Comparison of ENCODE assay signal across 16 cellular contexts in genomic region chr21:44854664-44855446, GRCh38. TPM values are rescaled to one million over a fixed set of nuclear protein-coding genes. Genes with fewer than 3 reads are reported as not detected.
DNase-seq lines count a peak whose midpoint lies in the region; ATAC-seq and TF ChIP-seq lines count a peak whose summit lies in the region.
"Had no signal": no experiment of that assay in that cellular context is flagged by ENCODE, and none has a peak within 500 bp of the region (broad histone marks: within the 10 kb centered on the region; RNA-seq: fewer than 3 reads in every experiment).

No MANE protein-coding gene starts in this region.

- H3K4me1 Mint-ChIP-seq in T-helper 2 cell treated with Interferon-gamma antibody and Interleukin-4, amounts not matched to agents 5 μg/mL and 100 μg/mL, for 36 hours (ENCODE audit: low read depth) = peaks cover 29% of the 10 kb centered on the region
- H3K4me1 Mint-ChIP-seq in nephron progenitor cell = no peaks in the 10 kb centered on the region

- no peaks in the 10 kb centered on the region for H4K20me1 ChIP-seq in MM.1S (ENCODE audit: insufficient read depth, low read length)

- H3K79me2 ChIP-seq in MM.1S (ENCODE audit: low read length) = peaks cover 11% of the 10 kb centered on the region; the same call in 1 of the 2 replicates

- peak; percentile 59 to 60 for ATAC-seq in activated naive CD4-positive, alpha-beta T cell treated with anti-CD3 and anti-CD28 coated beads, Interleukin-2, amount 50 U/mL, for 72 hours
- ATAC-seq: gastroesophageal sphincter had no signal

- no peaks in the 10 kb centered on the region for H3K27me3 ChIP-seq in MM.1S (replicated peaks; ENCODE audit: insufficient read depth, low read length)
- H3K27me3 ChIP-seq in vagina = no peaks in the 10 kb centered on the region
- H3K27me3 ChIP-seq: brain microvascular endothelial cell, gastroesophageal sphincter, tibial artery had no signal

- H2AFZ ChIP-seq in MM.1S (ENCODE audit: low read length) = no peak overlapping the region

- H3K36me3 Mint-ChIP-seq in T-helper 2 cell treated with Interferon-gamma antibody and Interleukin-4, amounts not matched to agents 5 μg/mL and 100 μg/mL, for 36 hours (ENCODE audit: low read depth) = peaks cover 68% of the 10 kb centered on the region
- peaks cover 11 to 44% of the 10 kb centered on the region in 2 donors for H3K36me3 Mint-ChIP-seq in activated naive CD4-positive, alpha-beta T cell treated with anti-CD3 and anti-CD28 coated beads, Interleukin-2, amount 50 U/mL, for 72 hours
- H3K36me3 Mint-ChIP-seq in nephron progenitor cell (ENCODE audit: low read depth) = peaks cover 71% of the 10 kb centered on the region

- 0 out of 2 replicates have a peak, but pooled peaks cover 5% of the 10 kb centered on the region for H3K36me3 ChIP-seq in MM.1S (replicated peaks; ENCODE audit: insufficient read depth, low read length)
- H3K36me3 ChIP-seq in vagina = peaks cover 0 to 67% of the 10 kb centered on the region in 2 donors

- TF ChIP-seq CTCF in MM.1S (IDR thresholded peaks at IDR 0.05; ENCODE audit: low read length) = no peak
- TF ChIP-seq CTCF in nephron progenitor cell (IDR thresholded peaks at IDR 0.05) = no peak
- TF ChIP-seq CTCF in vagina (IDR thresholded peaks at IDR 0.05) = no peak

- H3K9me2 ChIP-seq in MM.1S (replicated peaks; ENCODE audit: insufficient read depth, low read length) = no peaks in the 10 kb centered on the region

- H3K27ac ChIP-seq in MM.1S (ENCODE audit: low read length) = no peak overlapping the region
- H3K27ac ChIP-seq in vagina = no peak overlapping the region
- H3K27ac ChIP-seq: brain microvascular endothelial cell, gastroesophageal sphincter, tibial artery, VCaP had no signal

- no peaks in the 10 kb centered on the region for H3K27me3 Mint-ChIP-seq in T-helper 2 cell treated with Interferon-gamma antibody and Interleukin-4, amounts not matched to agents 5 μg/mL and 100 μg/mL, for 36 hours (ENCODE audit: low read depth)
- H3K27me3 Mint-ChIP-seq in nephron progenitor cell (ENCODE audit: low read depth, poor library complexity) = no peaks in the 10 kb centered on the region

- no peak for TF ChIP-seq POLR2A in vagina (IDR thresholded peaks at IDR 0.05)

- H3K4me1 ChIP-seq in MM.1S (ENCODE audit: low read length) (no peaks in the 10 kb centered on the region), vagina (peaks cover 11% of the 10 kb centered on the region)

- H3K4me2 ChIP-seq in MM.1S (ENCODE audit: low read depth, low read length) = no peak overlapping the region

- no peaks in the 10 kb centered on the region for H3F3A ChIP-seq in MM.1S (ENCODE audit: insufficient read depth, low read length)

- no peak overlapping the region for H3K9ac ChIP-seq in MM.1S (ENCODE audit: low read length)

- no peak overlapping the region for H3K4me3 ChIP-seq in MM.1S (ENCODE audit: low read length)
- H3K4me3 ChIP-seq in vagina = no peak overlapping the region
- H3K4me3 ChIP-seq: gastroesophageal sphincter, tibial artery had no signal

- no peak overlapping the region for H3K4me3 Mint-ChIP-seq in T-helper 2 cell treated with Interferon-gamma antibody and Interleukin-4, amounts not matched to agents 5 μg/mL and 100 μg/mL, for 36 hours
- H3K4me3 Mint-ChIP-seq in nephron progenitor cell = no peak overlapping the region

- no peaks in the 10 kb centered on the region for H3K9me3 Mint-ChIP-seq in T-helper 2 cell treated with Interferon-gamma antibody and Interleukin-4, amounts not matched to agents 5 μg/mL and 100 μg/mL, for 36 hours
- no peaks in the 10 kb centered on the region for H3K9me3 Mint-ChIP-seq in activated naive CD4-positive, alpha-beta T cell treated with anti-CD3 and anti-CD28 coated beads, Interleukin-2, amount 50 U/mL, for 72 hours
- H3K9me3 Mint-ChIP-seq in nephron progenitor cell = no peaks in the 10 kb centered on the region

- intact Hi-C loops in vagina (cut with DNase I) = no loop called here

- no peak for DNase-seq in T-helper 2 cell treated with Interferon-gamma antibody and Interleukin-4, amounts not matched to agents 5 μg/mL and 100 μg/mL, for 36 hours (ENCODE audit: low spot score)
- DNase-seq in T-helper 2 cell = no peak
- DNase-seq in MM.1S = peak; percentile 2
- no peak for DNase-seq in activated naive CD4-positive, alpha-beta T cell treated with anti-CD3 and anti-CD28 coated beads, Interleukin-2, amount 50 U/mL, for 72 hours (ENCODE audit: low spot score in 2 of 2)
- no peak for DNase-seq in nephron progenitor cell
- no peak for DNase-seq in NCI-H1436 (lab: John Stamatoyannopoulos, UW)
- no peak for DNase-seq in vagina (ENCODE audit: extremely low spot score in 2 of 2)
- no peak for DNase-seq in cerebellum (ENCODE audit: low spot score)
- DNase-seq: brain microvascular endothelial cell; effector CD8-positive, alpha-beta T cell; kidney glomerular epithelial cell; NCI-H146; NCI-H524 treated with DMSO at 0.1 percent for 48 hours had no signal

- H3K27ac Mint-ChIP-seq in T-helper 2 cell treated with Interferon-gamma antibody and Interleukin-4, amounts not matched to agents 5 μg/mL and 100 μg/mL, for 36 hours = peak overlapping the region; percentile 58
- H3K27ac Mint-ChIP-seq in activated naive CD4-positive, alpha-beta T cell treated with anti-CD3 and anti-CD28 coated beads, Interleukin-2, amount 50 U/mL, for 72 hours = peak overlapping the region in 1 of 2 donors; percentile 58
- H3K27ac Mint-ChIP-seq in nephron progenitor cell = peak overlapping the region; percentile 78

- H3K9me3 ChIP-seq in MM.1S (replicated peaks; ENCODE audit: insufficient read depth, low read length) = no peaks in the 10 kb centered on the region
- H3K9me3 ChIP-seq in vagina = no peaks in the 10 kb centered on the region
- H3K9me3 ChIP-seq: gastroesophageal sphincter, tibial artery had no signal

RNA-seq across cellular contexts. Expression of gene PTTG1IP, which starts 18.6 kb away (rescaled TPM):
- 10 to 100 TPM; 61.7 to 99.8 TPM for total RNA-seq in activated naive CD4-positive, alpha-beta T cell treated with anti-CD3 and anti-CD28 coated beads, Interleukin-2, amount 50 U/mL, for 72 hours
- 165 TPM for total RNA-seq in vagina
- total RNA-seq in cerebellum = 93.7 TPM

RNA-seq across cellular contexts. Expression of gene SUMO3, which starts 37.0 kb away (rescaled TPM):
- 10 to 100 TPM; 72.8 to 81.2 TPM for total RNA-seq in activated naive CD4-positive, alpha-beta T cell treated with anti-CD3 and anti-CD28 coated beads, Interleukin-2, amount 50 U/mL, for 72 hours
- total RNA-seq in vagina (70.0 TPM), cerebellum (43.8 TPM)

RNA-seq across cellular contexts. Expression of gene UBE2G2, which starts 53.2 kb away (rescaled TPM):
- total RNA-seq in activated naive CD4-positive, alpha-beta T cell treated with anti-CD3 and anti-CD28 coated beads, Interleukin-2, amount 50 U/mL, for 72 hours = 100 to 1,000 TPM; 114 to 126 TPM
- total RNA-seq in vagina = 96.5 TPM
- 102 TPM for total RNA-seq in cerebellum
